ENCODE assay signal across 15 cellular contexts in the genomic region with DNA sequence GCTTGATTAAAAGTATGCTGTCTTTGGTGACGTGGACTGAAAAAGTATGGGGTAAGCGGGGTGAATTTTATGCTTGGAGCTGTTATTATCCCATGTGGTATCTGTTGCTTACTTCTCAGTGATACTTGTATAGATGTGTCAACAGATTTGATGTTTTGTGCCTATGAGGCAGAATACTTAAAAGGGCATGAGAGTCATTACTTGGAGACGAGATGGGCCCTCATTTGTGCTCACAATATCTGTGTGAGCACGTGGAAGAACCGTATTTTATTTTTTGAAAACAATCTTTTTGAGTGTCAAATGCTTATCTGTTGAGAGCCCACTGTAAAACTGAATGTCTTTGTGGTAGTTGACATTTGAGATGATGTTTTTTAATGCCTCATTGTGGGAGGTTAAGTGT.
"Had no signal": no experiment of that assay in that cellular context is flagged by ENCODE, and none has a peak within 500 bp of the region (broad histone marks: within the 10 kb centered on the region; RNA-seq: fewer than 3 reads in every experiment).

No MANE protein-coding gene starts in this region.

- H3K4me3 ChIP-seq: esophagus squamous epithelium, left ventricle myocardium inferior, lower lobe of right lung, stomach, thoracic aorta had no signal

- DNase-seq: dermis blood vessel endothelial cell; esophagus squamous epithelium; foreskin keratinocyte; immature natural killer cell; left ventricle myocardium inferior; lower lobe of right lung; midbrain; naive B cell; posterior cingulate gyrus; stimulated activated CD4-positive, alpha-beta T cell treated with anti-CD3 and anti-CD28 coated beads, Interleukin-2, amount 100 ng/mL, for 24 hours; stimulated activated CD4-positive, alpha-beta T cell treated with anti-CD3 and anti-CD28 coated beads, Interleukin-4, amount 100 ng/mL, for 4 hours; stimulated activated naive CD4-positive, alpha-beta T cell; stomach; substantia nigra had no signal

- H3K27ac ChIP-seq: esophagus squamous epithelium, foreskin keratinocyte, left ventricle myocardium inferior, lower lobe of right lung, stomach, thoracic aorta had no signal
